ENCODE assay signal across 29 cellular contexts in the genomic region with DNA sequence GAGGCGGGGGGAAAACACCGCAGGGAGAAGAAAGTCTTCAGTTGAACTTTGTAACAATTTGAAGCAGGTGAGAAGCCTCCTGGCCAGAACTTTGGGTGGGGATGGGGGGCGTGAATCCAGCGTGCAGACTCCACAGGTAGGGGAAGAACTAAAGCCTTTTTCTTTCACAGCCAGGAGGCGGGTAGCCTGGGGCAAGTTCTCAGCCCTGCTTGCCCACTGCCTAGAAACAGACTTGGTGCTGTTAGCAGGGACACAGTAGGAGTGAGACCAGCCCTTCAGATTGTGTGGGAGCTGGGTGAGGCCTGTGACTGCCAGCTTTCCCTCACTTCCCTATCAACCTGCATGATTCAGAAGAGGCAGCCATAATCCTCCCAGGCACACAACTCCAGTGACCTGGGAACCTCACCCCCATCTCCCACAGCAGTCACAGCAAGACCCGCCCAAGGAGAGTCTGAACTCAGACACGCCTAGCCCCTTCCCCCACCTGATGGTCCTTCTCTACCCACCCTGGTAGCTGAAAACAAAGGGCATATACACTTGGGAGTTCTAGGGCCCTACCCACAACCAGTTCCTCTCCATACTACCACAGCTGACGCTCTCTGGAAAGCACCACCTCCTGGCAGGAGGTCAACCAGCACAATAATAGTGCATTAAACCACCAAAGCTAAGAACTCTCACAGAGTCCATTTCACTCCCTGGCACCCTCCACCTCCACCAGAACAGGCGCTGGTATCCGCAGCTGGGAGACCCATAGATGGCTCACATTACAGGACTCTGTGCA.
"Had no signal": no experiment of that assay in that cellular context is flagged by ENCODE, and none has a peak within 500 bp of the region (broad histone marks: within the 10 kb centered on the region; RNA-seq: fewer than 3 reads in every experiment).

No MANE protein-coding gene starts in this region.

- H3K4me3 ChIP-seq: adrenal gland, SK-N-MC had no signal

- H3K27ac ChIP-seq: adrenal gland, SK-N-MC, VCaP had no signal

- H3K4me1 Mint-ChIP-seq: activated naive CD8-positive, alpha-beta T cell treated with anti-CD3 and anti-CD28 coated beads, Interleukin-2, amount 10 ng/mL, durations not matched to agents 7 days and 5 days; T-cell had no signal

- H3K27me3 ChIP-seq: adrenal gland had no signal

- H3K9me3 Mint-ChIP-seq: activated naive CD8-positive, alpha-beta T cell treated with anti-CD3 and anti-CD28 coated beads, Interleukin-2, amount 10 ng/mL, durations not matched to agents 7 days and 5 days; T-cell had no signal

- H3K9me3 ChIP-seq: adrenal gland had no signal

- H3K27ac Mint-ChIP-seq: activated CD4-positive, alpha-beta memory T cell treated with anti-CD3 and anti-CD28 coated beads, Interleukin-2, amount 10 ng/mL, durations not matched to agents 7 days and 5 days; activated CD4-positive, alpha-beta T cell treated with anti-CD3 and anti-CD28 coated beads for 36 hours; activated naive CD8-positive, alpha-beta T cell treated with anti-CD3 and anti-CD28 coated beads, Interleukin-2, amount 10 ng/mL, durations not matched to agents 7 days and 5 days; activated T-helper 2 cell treated with anti-CD3 and anti-CD28 coated beads, Interferon-gamma antibody, Interleukin-2, Interleukin-4, amounts not matched to agents 10 μg/mL and 5 μg/mL and 100 μg/mL, durations not matched to agents 14 hours and 24 hours and 36 hours; T-cell had no signal

- H3K36me3 Mint-ChIP-seq: activated naive CD8-positive, alpha-beta T cell treated with anti-CD3 and anti-CD28 coated beads, Interleukin-2, amount 10 ng/mL, durations not matched to agents 7 days and 5 days; T-cell had no signal

- ATAC-seq: activated CD4-positive, alpha-beta T cell treated with anti-CD3 and anti-CD28 coated beads for 36 hours; Panc1; Right ventricle myocardium inferior; T-cell had no signal

- H3K4me1 ChIP-seq: adrenal gland had no signal

- H3K4me3 Mint-ChIP-seq: activated CD4-positive, alpha-beta memory T cell treated with anti-CD3 and anti-CD28 coated beads, Interleukin-2, amount 10 ng/mL, durations not matched to agents 7 days and 5 days; activated CD4-positive, alpha-beta T cell treated with anti-CD3 and anti-CD28 coated beads for 36 hours; activated naive CD8-positive, alpha-beta T cell treated with anti-CD3 and anti-CD28 coated beads, Interleukin-2, amount 10 ng/mL, durations not matched to agents 7 days and 5 days; T-cell had no signal

- H3K36me3 ChIP-seq: adrenal gland had no signal

- DNase-seq: activated CD4-positive, alpha-beta memory T cell treated with anti-CD3 and anti-CD28 coated beads, Interleukin-2, amount 10 ng/mL, durations not matched to agents 7 days and 5 days; activated CD4-positive, alpha-beta T cell treated with anti-CD3 and anti-CD28 coated beads for 36 hours; activated CD4-positive, alpha-beta T cell treated with anti-CD3 and anti-CD28 coated beads, Interleukin-2, amount 50 U/mL, for 1 hour; activated naive CD4-positive, alpha-beta T cell treated with anti-CD3 and anti-CD28 coated beads, Interleukin-2, amount 50 U/mL, for 16 hours; activated naive CD8-positive, alpha-beta T cell treated with anti-CD3 and anti-CD28 coated beads, Interleukin-2, amount 10 ng/mL, durations not matched to agents 7 days and 5 days; activated T-cell treated with anti-CD3 and anti-CD28 coated beads for 4 hours; activated T-cell treated with anti-CD3 and anti-CD28 coated beads, Interleukin-2, amount 50 U/mL, for 48 hours; adrenal gland; anterior cingulate cortex; cerebellar nuclear complex; Kasumi-1; NCI-H1048; NCI-H1694; NCI-H2029; NCI-H2171; NCI-H2227 treated with DMSO at 0.1 percent for 48 hours; NCI-H446 treated with DMSO at 0.1 percent for 48 hours; NCI-H524 treated with DMSO at 0.1 percent for 48 hours; NK-92 treated with Interleukin-12 subunit alpha and Interleukin-12 subunit beta, amount 100 ng/mL, for 24 hours; OCI-M1; RPMI8226; T-cell; T-helper 2 cell; T1000 had no signal
